Comparison of ENCODE assay signal across 15 cellular contexts in the genomic region with DNA sequence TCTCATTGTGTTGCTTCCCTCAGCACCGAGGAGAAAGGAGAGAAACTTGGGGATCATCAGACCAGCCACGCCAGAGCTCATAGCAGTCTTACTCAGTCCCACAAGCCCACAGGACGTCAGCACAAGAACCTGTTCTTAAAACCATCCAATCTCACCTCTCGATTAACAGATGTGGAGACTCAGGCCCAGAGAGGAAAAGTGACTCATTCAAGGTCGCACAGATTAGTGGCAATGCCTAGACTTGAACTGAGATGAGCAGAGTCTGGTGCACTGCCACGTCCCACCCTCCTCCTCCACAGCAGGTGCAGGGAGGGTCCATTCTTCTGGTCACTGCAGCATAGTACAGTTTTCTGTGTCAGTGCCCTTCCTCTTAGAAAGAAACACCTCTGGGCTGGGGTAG.
DNase-seq lines count a peak whose midpoint lies in the region; ATAC-seq and TF ChIP-seq lines count a peak whose summit lies in the region.
"Had no signal": no experiment of that assay in that cellular context is flagged by ENCODE, and none has a peak within 500 bp of the region (broad histone marks: within the 10 kb centered on the region; RNA-seq: fewer than 3 reads in every experiment).

No MANE protein-coding gene starts in this region.

- H3K27ac Mint-ChIP-seq in activated T-cell treated with anti-CD3 and anti-CD28 coated beads, Interleukin-2, amount 50 U/mL, for 72 hours = peak overlapping the region; percentile 75
- peak overlapping the region; percentile 56 for H3K27ac Mint-ChIP-seq in activated T-helper 2 cell treated with anti-CD3 and anti-CD28 coated beads, Interferon-gamma antibody, Interleukin-2, Interleukin-4, amounts not matched to agents 10 μg/mL and 5 μg/mL and 100 μg/mL, durations not matched to agents 14 hours and 24 hours and 36 hours
- H3K27ac Mint-ChIP-seq in stimulated activated memory B cell treated with anti-CD40 and anti-IgM and Interleukin-4, amounts not matched to agents 10 μg/mL and 1 μg/mL and 100 μg/mL, for 72 hours = peak overlapping the region; percentile 90

- peaks cover 2 to 4% of the 10 kb centered on the region in 2 donors for H3K9me3 Mint-ChIP-seq in activated T-cell treated with anti-CD3 and anti-CD28 coated beads, Interleukin-2, amount 50 U/mL, for 72 hours
- peaks cover 7% of the 10 kb centered on the region for H3K9me3 Mint-ChIP-seq in activated T-helper 2 cell treated with anti-CD3 and anti-CD28 coated beads, Interferon-gamma antibody, Interleukin-2, Interleukin-4, amounts not matched to agents 10 μg/mL and 5 μg/mL and 100 μg/mL, durations not matched to agents 14 hours and 24 hours and 36 hours
- no peaks in the 10 kb centered on the region for H3K9me3 Mint-ChIP-seq in stimulated activated memory B cell treated with anti-CD40 and anti-IgM and Interleukin-4, amounts not matched to agents 10 μg/mL and 1 μg/mL and 100 μg/mL, for 72 hours

- peaks cover 51% of the 10 kb centered on the region for H3K4me1 Mint-ChIP-seq in activated T-cell treated with anti-CD3 and anti-CD28 coated beads, Interleukin-2, amount 50 U/mL, for 72 hours (ENCODE audit: low read depth)
- H3K4me1 Mint-ChIP-seq in activated T-helper 2 cell treated with anti-CD3 and anti-CD28 coated beads, Interferon-gamma antibody, Interleukin-2, Interleukin-4, amounts not matched to agents 10 μg/mL and 5 μg/mL and 100 μg/mL, durations not matched to agents 14 hours and 24 hours and 36 hours (ENCODE audit: low read depth) = peaks cover 45% of the 10 kb centered on the region
- peaks cover 48% of the 10 kb centered on the region for H3K4me1 Mint-ChIP-seq in stimulated activated memory B cell treated with anti-CD40 and anti-IgM and Interleukin-4, amounts not matched to agents 10 μg/mL and 1 μg/mL and 100 μg/mL, for 72 hours

- peaks cover 53% of the 10 kb centered on the region for H3K27me3 Mint-ChIP-seq in activated T-cell treated with anti-CD3 and anti-CD28 coated beads, Interleukin-2, amount 50 U/mL, for 72 hours (ENCODE audit: low read depth)
- H3K27me3 Mint-ChIP-seq in activated T-helper 2 cell treated with anti-CD3 and anti-CD28 coated beads, Interferon-gamma antibody, Interleukin-2, Interleukin-4, amounts not matched to agents 10 μg/mL and 5 μg/mL and 100 μg/mL, durations not matched to agents 14 hours and 24 hours and 36 hours (ENCODE audit: low read depth) = peaks cover 54% of the 10 kb centered on the region
- peaks cover 9% of the 10 kb centered on the region for H3K27me3 Mint-ChIP-seq in stimulated activated memory B cell treated with anti-CD40 and anti-IgM and Interleukin-4, amounts not matched to agents 10 μg/mL and 1 μg/mL and 100 μg/mL, for 72 hours

- H3K36me3 Mint-ChIP-seq in activated T-cell treated with anti-CD3 and anti-CD28 coated beads, Interleukin-2, amount 50 U/mL, for 72 hours (ENCODE audit: insufficient read depth in 2 of 2) = peaks cover 2 to 4% of the 10 kb centered on the region in 2 donors
- H3K36me3 Mint-ChIP-seq in activated T-helper 2 cell treated with anti-CD3 and anti-CD28 coated beads, Interferon-gamma antibody, Interleukin-2, Interleukin-4, amounts not matched to agents 10 μg/mL and 5 μg/mL and 100 μg/mL, durations not matched to agents 14 hours and 24 hours and 36 hours (ENCODE audit: low read depth) = no peaks in the 10 kb centered on the region
- H3K36me3 Mint-ChIP-seq in stimulated activated memory B cell treated with anti-CD40 and anti-IgM and Interleukin-4, amounts not matched to agents 10 μg/mL and 1 μg/mL and 100 μg/mL, for 72 hours = no peaks in the 10 kb centered on the region

- peak; percentile 59 to 61 for ATAC-seq in activated T-cell treated with anti-CD3 and anti-CD28 coated beads, Interleukin-2, amount 50 U/mL, for 72 hours (replicated peaks in 1 of 2)
- no peak for ATAC-seq in stimulated activated memory B cell treated with anti-CD40 and anti-IgM and Interleukin-4, amounts not matched to agents 10 μg/mL and 1 μg/mL and 100 μg/mL, for 72 hours

- H3K27ac ChIP-seq in HL-60 (replicated peaks) = peak overlapping the region; percentile 98
- H3K27ac ChIP-seq: esophagus muscularis mucosa, prostate gland, vagina had no signal

- peak overlapping the region; percentile 64 to 85 for H3K4me3 Mint-ChIP-seq in activated T-cell treated with anti-CD3 and anti-CD28 coated beads, Interleukin-2, amount 50 U/mL, for 72 hours
- H3K4me3 Mint-ChIP-seq in activated T-helper 2 cell treated with anti-CD3 and anti-CD28 coated beads, Interferon-gamma antibody, Interleukin-2, Interleukin-4, amounts not matched to agents 10 μg/mL and 5 μg/mL and 100 μg/mL, durations not matched to agents 14 hours and 24 hours and 36 hours (ENCODE audit: low read depth) = no peak overlapping the region
- H3K4me3 Mint-ChIP-seq in stimulated activated memory B cell treated with anti-CD40 and anti-IgM and Interleukin-4, amounts not matched to agents 10 μg/mL and 1 μg/mL and 100 μg/mL, for 72 hours = peak overlapping the region; percentile 10

- H3K27me3 ChIP-seq in HL-60 (ENCODE audit: insufficient read depth, poor library complexity, severe bottlenecking) = no peaks in the 10 kb centered on the region
- H3K27me3 ChIP-seq: esophagus muscularis mucosa, vagina had no signal

- DNase-seq in activated T-cell treated with anti-CD3 and anti-CD28 coated beads, Interleukin-2, amount 50 U/mL, for 72 hours = peak; percentile 43 to 60
- DNase-seq in activated T-cell treated with anti-CD3 and anti-CD28 coated beads, Interleukin-2, amount 50 U/mL, for 1 hour = no peak
- DNase-seq in HL-60 (ENCODE audit: low read depth in 1 of 2, low spot score in 1 of 2) (no peak), NCI-H226 (no peak), dermis blood vessel endothelial cell (no peak)
- peak; percentile 15 for DNase-seq in activated T-helper 2 cell treated with anti-CD3 and anti-CD28 coated beads, Interferon-gamma antibody, Interleukin-2, Interleukin-4, amounts not matched to agents 10 μg/mL and 5 μg/mL and 100 μg/mL, durations not matched to agents 14 hours and 24 hours and 36 hours (ENCODE audit: low spot score)
- DNase-seq in stimulated activated naive CD4-positive, alpha-beta T cell treated with Interleukin-2 at 50 U/mL for 16 hours (lab: John Stamatoyannopoulos, UW) = no peak
- DNase-seq: GDM1; NCI-H345; SHP77 treated with DMSO at 0.1 percent for 48 hours; stimulated activated CD4-positive, alpha-beta T cell treated with anti-CD3 and anti-CD28 coated beads, Interleukin-12 subunit alpha, Interleukin-12 subunit beta, amount 100 ng/mL, for 4 hours had no signal

- H3K4me3 ChIP-seq in HL-60 (replicated peaks; ENCODE audit: insufficient read depth, low read length) = no peak overlapping the region
- H3K4me3 ChIP-seq: esophagus muscularis mucosa, prostate gland, vagina had no signal

- intact Hi-C loops in activated T-helper 2 cell treated with anti-CD3 and anti-CD28 coated beads, Interferon-gamma antibody, Interleukin-2, Interleukin-4, amounts not matched to agents 10 μg/mL and 5 μg/mL and 100 μg/mL, durations not matched to agents 14 hours and 24 hours and 36 hours (cut with micrococcal nuclease) = loop anchor here (5.0 kb wide), 1 partner anchor 379 kb away; no protein-coding TSS in a partner anchor

- TF ChIP-seq CTCF in HL-60 (IDR thresholded peaks at IDR 0.05; ENCODE audit: insufficient read depth, low read length) = no peak

Comparison
In these comparisons a context has a peak if more than half of its experiments do, and no peak if none do; other contexts are left out.
1. DNase-seq: peak in activated T-cell treated with anti-CD3 and anti-CD28 coated beads, Interleukin-2, amount 50 U/mL, for 72 hours (2 of 2) and activated T-helper 2 cell treated with anti-CD3 and anti-CD28 coated beads, Interferon-gamma antibody, Interleukin-2, Interleukin-4, amounts not matched to agents 10 μg/mL and 5 μg/mL and 100 μg/mL, durations not matched to agents 14 hours and 24 hours and 36 hours (single experiment); none in activated T-cell treated with anti-CD3 and anti-CD28 coated beads, Interleukin-2, amount 50 U/mL, for 1 hour (single experiment), HL-60 (0 of 2), NCI-H226 (single experiment), dermis blood vessel endothelial cell (single experiment) and stimulated activated naive CD4-positive, alpha-beta T cell treated with Interleukin-2 at 50 U/mL for 16 hours (single experiment).
2. Peak in every context shown above with its lines, with median percentiles within 50 percentile points of each other: H3K27ac Mint-ChIP-seq.